Comparison of ENCODE assay signal across 21 cellular contexts in genomic region chr17:47172698-47173565, GRCh38. TPM values are rescaled to one million over a fixed set of nuclear protein-coding genes. Genes with fewer than 3 reads are reported as not detected.
DNase-seq lines count a peak whose midpoint lies in the region; ATAC-seq and TF ChIP-seq lines count a peak whose summit lies in the region.
"Had no signal": no experiment of that assay in that cellular context is flagged by ENCODE, and none has a peak within 500 bp of the region (broad histone marks: within the 10 kb centered on the region; RNA-seq: fewer than 3 reads in every experiment).

No MANE protein-coding gene starts in this region.

- H3K14ac ChIP-seq in IMR-90 (replicated peaks; ENCODE audit: low read depth, low read length): no peak overlapping the region

- POLR2A ChIA-PET in IMR-90 (lab: Charles Lee; ENCODE audit: unreplicated experiment): no interaction called here

- H2BK5ac ChIP-seq in IMR-90 (ENCODE audit: low read depth, low read length, poor library complexity, severe bottlenecking): no peak overlapping the region

- H4K20me1 ChIP-seq in DND-41 (ENCODE audit: insufficient read depth, low read length) (peaks cover 45% of the 10 kb centered on the region; the same call in 1 of the 2 replicates), IMR-90 (ENCODE audit: insufficient read depth, low read length) (peaks cover 41% of the 10 kb centered on the region)

- dilution Hi-C loops in IMR-90 (cut with HindIII; ENCODE audit: low sequenced_read_pairs, unreplicated experiment): no loop called here

- no peak overlapping the region for H3K18ac ChIP-seq in IMR-90 (ENCODE audit: low read depth, low read length)

- H3K4me1 ChIP-seq in DND-41 (ENCODE audit: insufficient read depth, low read length) (no peaks in the 10 kb centered on the region), IMR-90 (ENCODE audit: control insufficient read depth, insufficient read depth, low read length) (peaks cover 2% of the 10 kb centered on the region; the same call in 1 of the 2 replicates)

- no peak overlapping the region for H2AK9ac ChIP-seq in IMR-90 (replicated peaks; ENCODE audit: low read depth, low read length, poor library complexity)

- ATAC-seq in DND-41 (ENCODE audit: insufficient read depth, low read depth) (peak; percentile 54; the same call in 1 of the 3 replicates), IMR-90 (ENCODE audit: low read depth) (no peak), HG03196 (IDR thresholded peaks at IDR 0.05; ENCODE audit: unreplicated experiment) (no peak)

- H3K27ac ChIP-seq in DND-41 (ENCODE audit: low read length) (no peak overlapping the region), IMR-90 (ENCODE audit: insufficient read depth, low read length) (no peak overlapping the region)
- H3K27ac ChIP-seq: KMS-11 had no signal

- no peak overlapping the region for H3K4me3 ChIP-seq in DND-41 (ENCODE audit: low read depth in 1 of 2, low read length in 2 of 2)
- no peak overlapping the region for H3K4me3 ChIP-seq in IMR-90 (ENCODE audit: insufficient read depth, low read depth, low read length)
- no peak overlapping the region for H3K4me3 ChIP-seq in fibroblast of the aortic adventitia (ENCODE audit: low read depth, low read length)
- H3K4me3 ChIP-seq: lung had no signal

- WGBS in IMR-90 (ENCODE audit: extremely low coverage in 2 of 2, insufficient read length in 1 of 2), 2 experiments: no CpG with 5 or more reads among the region's 2 CpGs

- H3K79me2 ChIP-seq in DND-41 (ENCODE audit: insufficient read depth, low read length): peaks cover 95% of the 10 kb centered on the region

- no peak overlapping the region for H3K9ac ChIP-seq in DND-41 (ENCODE audit: low read depth, low read length)
- H3K9ac ChIP-seq in IMR-90 (ENCODE audit: low read depth, low read length): no peak overlapping the region
- H3K9ac ChIP-seq: KMS-11 had no signal

- H3K9me3 ChIP-seq in DND-41 (ENCODE audit: insufficient read depth, low read length, severe bottlenecking) (no peaks in the 10 kb centered on the region), IMR-90 (ENCODE audit: control insufficient read depth, insufficient read depth, low read length) (no peaks in the 10 kb centered on the region)

- H3K27me3 ChIP-seq in DND-41 (ENCODE audit: insufficient read depth, low read length, poor library complexity): no peaks in the 10 kb centered on the region
- H3K27me3 ChIP-seq in IMR-90 (ENCODE audit: control insufficient read depth, insufficient read depth, low read length): no peaks in the 10 kb centered on the region

- H3K4ac ChIP-seq in IMR-90 (ENCODE audit: low read depth, low read length): no peak overlapping the region

- H4K91ac ChIP-seq in IMR-90 (ENCODE audit: insufficient read depth, low read depth, low read length): no peak overlapping the region

- H3K4me2 ChIP-seq in DND-41 (ENCODE audit: insufficient read depth, low read length): no peak overlapping the region
- no peak overlapping the region for H3K4me2 ChIP-seq in IMR-90 (ENCODE audit: low read depth, low read length)
- H3K4me2 ChIP-seq: KMS-11 had no signal

- no peak for DNase-seq in DND-41
- DNase-seq in IMR-90: no peak
- peak; percentile 0 for DNase-seq in T1000 (lab: John Stamatoyannopoulos, UW)
- peak; percentile 6 for DNase-seq in fibroblast of the aortic adventitia (ENCODE audit: low read depth)
- no peak for DNase-seq in GF-D8 (lab: John Stamatoyannopoulos, UW)
- DNase-seq in head of caudate nucleus: no peak
- DNase-seq in NCI-H146 (lab: John Stamatoyannopoulos, UW): no peak
- DNase-seq: activated CD4-positive, alpha-beta T cell treated with anti-CD3 and anti-CD28 coated beads for 4 hours; activated gamma-delta T cell; amniotic stem cell; caudate nucleus; hypothalamus; NCI-H1417 treated with DMSO at 0.1 percent for 48 hours; NCI-H524 treated with DMSO at 0.1 percent for 48 hours; nucleus accumbens; RPMI8226 had no signal

- H2BK15ac ChIP-seq in IMR-90 (ENCODE audit: low read depth, low read length): no peak overlapping the region

- in situ Hi-C loops in IMR-90 (cut with MboI; ENCODE audit: low sequenced_read_pairs): loop anchor here (25.0 kb wide), 1 partner anchor 439 kb away; no protein-coding TSS in a partner anchor

- H3K9me1 ChIP-seq in IMR-90 (ENCODE audit: insufficient read depth, low read length): no peaks in the 10 kb centered on the region

- TF ChIP-seq POLR2A in IMR-90 (IDR thresholded peaks at IDR 0.05; ENCODE audit: low read depth, low read length): no peak

- H2AK5ac ChIP-seq in IMR-90 (ENCODE audit: low read depth, low read length): no peak overlapping the region

- CTCF ChIA-PET in IMR-90 (lab: Yijun Ruan, JAX): interaction anchor here (0.5 kb wide), 1 partner anchor 15 kb away, joined by 3 read pairs; no protein-coding TSS in a partner anchor

- H2BK120ac ChIP-seq in IMR-90 (ENCODE audit: low read depth, low read length): no peak overlapping the region

- TF ChIP-seq CTCF in DND-41 (IDR thresholded peaks at IDR 0.05; ENCODE audit: borderline replicate concordance, extremely low read depth, low read length, poor library complexity, severe bottlenecking): no peak
- TF ChIP-seq CTCF in IMR-90 (conservative IDR thresholded peaks at IDR 0.05; ENCODE audit: low read depth, low read length): no peak
- TF ChIP-seq CTCF in fibroblast of the aortic adventitia (IDR thresholded peaks at IDR 0.05; ENCODE audit: insufficient read depth, low read length): no peak

- no peak overlapping the region for H3K23ac ChIP-seq in IMR-90 (ENCODE audit: low read depth, low read length)

- no TSS peak for BruUV-seq in IMR-90 (replicated peaks; lab: Mats Ljungman, UMichigan)

- H3K56ac ChIP-seq in IMR-90 (ENCODE audit: extremely low read depth, insufficient read depth, low read length): no peak overlapping the region; the same call in 1 of the 2 replicates

- no peak overlapping the region for H2BK20ac ChIP-seq in IMR-90 (ENCODE audit: low read depth, low read length)

- no peak overlapping the region for H2AFZ ChIP-seq in DND-41 (ENCODE audit: low read depth, low read length)
- H2AFZ ChIP-seq in IMR-90 (replicated peaks; ENCODE audit: low read length, poor library complexity): no peak overlapping the region

- H3K36me3 ChIP-seq in DND-41 (ENCODE audit: insufficient read depth, low read length) (peaks cover 88% of the 10 kb centered on the region), IMR-90 (ENCODE audit: control insufficient read depth, insufficient read depth, low read length) (peaks cover 21% of the 10 kb centered on the region)

- H4K8ac ChIP-seq in IMR-90 (ENCODE audit: low read depth in 2 of 2, low read length in 2 of 2): no peak overlapping the region

- intact Hi-C loops in IMR-90 (cut with micrococcal nuclease): loop anchor here (10.0 kb wide), 1 partner anchor 442 kb away; no protein-coding TSS in a partner anchor
- intact Hi-C loops in head of caudate nucleus (cut with DNase I): no loop called here

- no peak overlapping the region for H4K5ac ChIP-seq in IMR-90 (ENCODE audit: low read depth, low read length)

- peaks cover 16 to 60% of the 10 kb centered on the region in 2 experiments for H3K79me1 ChIP-seq in IMR-90 (ENCODE audit: low read depth in 1 of 2, low read length in 2 of 2)

- no peak for TF ChIP-seq RAD21 in IMR-90 (IDR thresholded peaks at IDR 0.05; ENCODE audit: low read length)

TF ChIP-seq in IMR-90, 13 proteins besides CTCF, POLR2A, EP300 and RAD21:
- TF ChIP-seq CEBPB (IDR thresholded peaks at IDR 0.05; ENCODE audit: low read depth, low read length) (peak; percentile 75), BHLHE40 (IDR thresholded peaks at IDR 0.05; ENCODE audit: low read depth, low read length) (no peak)

RNA-seq across cellular contexts. Expression of gene CDC27, which starts 16.2 kb away (rescaled TPM):
- total RNA-seq in IMR-90 (2012; rRNA removed) (170 and 190 TPM in 2 replicates), fibroblast of the aortic adventitia (ENCODE audit: low replicate concordance) (32.9 and 128 TPM in 2 replicates)
- 47.7 and 57.9 TPM in 2 replicates for polyA plus RNA-seq in IMR-90 (2012; rRNA removed)
- polyA plus RNA-seq in IMR-90 (2012; cell fraction: cytosol; rRNA removed): 12.3 and 13.8 TPM in 2 replicates
- polyA plus RNA-seq in IMR-90 (2012; cell fraction: nucleus; rRNA removed; ENCODE audit: low replicate concordance): 15.1 and 99.8 TPM in 2 replicates

RNA-seq across cellular contexts. Expression of gene MYL4, which starts 36.2 kb away (rescaled TPM):
- total RNA-seq in IMR-90 (2012; rRNA removed): 0.28 TPM in 1 of 2 replicates, not detected in the other
- polyA plus RNA-seq in IMR-90 (2012; rRNA removed): 0.20 TPM in 1 of 2 replicates, not detected in the other
- 0.14 TPM in 1 of 2 replicates, not detected in the other for polyA plus RNA-seq in IMR-90 (2012; cell fraction: cytosol; rRNA removed)
- 0.41 and 0.42 TPM in 2 replicates for polyA plus RNA-seq in IMR-90 (2012; cell fraction: nucleus; rRNA removed; ENCODE audit: low replicate concordance)
- not detected in 2 replicates for total RNA-seq in fibroblast of the aortic adventitia (ENCODE audit: low replicate concordance)
- total RNA-seq: subcutaneous adipose tissue had no signal
- polyA plus RNA-seq: keratinocyte had no signal

Comparison
In these comparisons a context has a peak if more than half of its experiments do, and no peak if none do; other contexts are left out.
1. DNase-seq: peak in T1000 (single experiment) and fibroblast of the aortic adventitia (single experiment); none in DND-41 (single experiment), IMR-90 (single experiment), GF-D8 (single experiment), head of caudate nucleus (0 of 42) and NCI-H146 (single experiment).